ENCODE assay signal across 11 cellular contexts in the genomic region with DNA sequence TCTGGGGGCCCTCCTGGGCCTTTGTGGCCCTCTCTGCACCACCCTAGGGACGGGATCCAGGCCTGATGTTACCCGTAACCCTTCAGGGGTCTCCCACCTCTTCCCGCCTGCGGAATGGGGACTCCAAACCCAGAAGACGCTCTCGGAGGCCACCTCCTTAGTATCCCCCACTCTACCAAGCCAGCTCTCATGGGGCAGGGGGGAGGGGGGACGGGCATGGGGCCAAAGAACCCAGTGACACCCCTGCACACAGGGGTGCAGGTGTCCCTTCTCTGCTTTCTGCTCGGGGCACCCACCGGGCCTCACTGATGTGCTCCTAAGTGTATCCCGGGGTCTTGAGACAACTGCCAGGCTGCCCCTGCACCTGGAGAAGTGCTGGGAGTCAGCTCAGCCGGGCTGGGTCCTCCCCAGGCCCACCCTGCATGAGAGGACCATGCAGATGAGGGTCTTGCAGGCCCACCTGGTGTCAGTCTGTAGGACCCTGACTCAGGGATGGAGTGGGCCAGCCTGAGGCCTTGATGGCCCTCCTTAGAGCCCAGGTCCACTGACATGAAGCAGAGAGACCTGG.
DNase-seq lines count a peak whose midpoint lies in the region; TF ChIP-seq lines count a peak whose summit lies in the region.
"Had no signal": no experiment of that assay in that cellular context is flagged by ENCODE, and none has a peak within 500 bp of the region (broad histone marks: within the 10 kb centered on the region; RNA-seq: fewer than 3 reads in every experiment).

No MANE protein-coding gene starts in this region.

- H3K9ac ChIP-seq in H9 (ENCODE audit: extremely low read depth, insufficient read length, low read length) = no peak overlapping the region
- peak overlapping the region; percentile 76 for H3K9ac ChIP-seq in iPS-15b (ENCODE audit: low read depth, low read length)

- H3K14ac ChIP-seq in H9 (ENCODE audit: insufficient read depth, low read length) = peak overlapping the region; percentile 88; the same call in 1 of the 2 replicates

- H3K4me1 ChIP-seq in H9 (ENCODE audit: insufficient read depth, low read length) = no peaks in the 10 kb centered on the region
- peaks cover 0 to 8% (median 0%) of the 10 kb centered on the region in 4 donors for H3K4me1 ChIP-seq in Peyer's patch
- H3K4me1 ChIP-seq in iPS-15b (ENCODE audit: control insufficient read depth, insufficient read depth, low read length) = no peaks in the 10 kb centered on the region
- H3K4me1 ChIP-seq in prostate gland (replicated peaks) = peaks cover 4% of the 10 kb centered on the region
- H3K4me1 ChIP-seq: right atrium auricular region had no signal

- DNase-seq in H9 = no peak
- peak in 2 of 3 donors; percentile 38 to 40 for DNase-seq in Peyer's patch
- DNase-seq in prostate gland (ENCODE audit: low spot score) = no peak
- DNase-seq in stimulated activated CD4-positive, alpha-beta T cell treated with anti-CD3 and anti-CD28 coated beads, Interleukin-1b, Interleukin-23, amount 100 ng/mL, for 48 hours = no peak
- DNase-seq in SW480 (ENCODE audit: low spot score) = no peak
- no peak for DNase-seq in kidney tubule cell (ENCODE audit: low spot score)
- no peak for DNase-seq in NCI-H1092 treated with DMSO at 0.1 percent for 48 hours (lab: John Stamatoyannopoulos, UW)
- DNase-seq: activated CD4-positive, alpha-beta T cell treated with anti-CD3 and anti-CD28 coated beads for 1 hour had no signal

- no peak overlapping the region for H3K56ac ChIP-seq in H9 (ENCODE audit: insufficient read length, low read depth, low read length)

- no peak overlapping the region for H2AK5ac ChIP-seq in H9 (ENCODE audit: insufficient read length, low read length)

- no peak overlapping the region for H3K4ac ChIP-seq in H9 (ENCODE audit: low read depth, low read length)

- H4K91ac ChIP-seq in H9 (ENCODE audit: insufficient read length, low read depth, low read length) = no peak overlapping the region

- H2BK12ac ChIP-seq in H9 (ENCODE audit: insufficient read length, low read depth, low read length) = no peak overlapping the region

- H2AFZ ChIP-seq in H9 (ENCODE audit: low read length) = no peak overlapping the region

- H3K36me3 Mint-ChIP-seq in H9 (ENCODE audit: insufficient read depth in 1 of 3, low read depth in 3 of 3) = no peaks in the 10 kb centered on the region

- H3K4me2 ChIP-seq in H9 (ENCODE audit: insufficient read depth, insufficient read length, low read length) = peak overlapping the region; percentile 20

- no peak overlapping the region for H2BK120ac ChIP-seq in H9 (ENCODE audit: low read depth, low read length, poor library complexity, severe bottlenecking)

- TF ChIP-seq POLR2A in Peyer's patch (IDR thresholded peaks at IDR 0.05) = no peak
- TF ChIP-seq POLR2A in prostate gland (IDR thresholded peaks at IDR 0.05) = no peak

- no peak overlapping the region for H3K18ac ChIP-seq in H9 (ENCODE audit: insufficient read length, low read depth, low read length)

- H4K5ac ChIP-seq in H9 (ENCODE audit: insufficient read length, low read depth, low read length) = no peak overlapping the region

- H3K23me2 ChIP-seq in H9 (ENCODE audit: insufficient read length, low read depth, low read length, poor library complexity, severe bottlenecking) = peaks cover 8% of the 10 kb centered on the region

- H3K27ac ChIP-seq in H9 (ENCODE audit: insufficient read length, low read depth, low read length) = no peak overlapping the region
- no peak overlapping the region for H3K27ac ChIP-seq in Peyer's patch
- H3K27ac ChIP-seq in prostate gland = peak overlapping the region; percentile 57 to 64
- H3K27ac ChIP-seq: right atrium auricular region, thoracic aorta had no signal

- H3K27me3 Mint-ChIP-seq in H9 (ENCODE audit: low read depth) = peaks cover 34% of the 10 kb centered on the region

- H3K27me3 ChIP-seq in H9 (ENCODE audit: insufficient read depth, low read length) (no peaks in the 10 kb centered on the region), Peyer's patch (no peaks in the 10 kb centered on the region), iPS-15b (ENCODE audit: control insufficient read depth, insufficient read depth, low read length) (no peaks in the 10 kb centered on the region), prostate gland (replicated peaks; ENCODE audit: insufficient read depth) (no peaks in the 10 kb centered on the region)
- H3K27me3 ChIP-seq: right atrium auricular region had no signal

- peaks cover 11 to 21% of the 10 kb centered on the region in 2 experiments for H3K4me1 Mint-ChIP-seq in H9

- H3K27ac Mint-ChIP-seq in H9 = peak overlapping the region in 1 of 3 experiments; percentile 80; a peak in 1 of 7 replicates

- H3K23ac ChIP-seq in H9 (ENCODE audit: insufficient read length, low read depth, low read length) = no peak overlapping the region

- H3K36me3 ChIP-seq in Peyer's patch (no peaks in the 10 kb centered on the region), iPS-15b (ENCODE audit: control insufficient read depth, insufficient read depth, low read length) (no peaks in the 10 kb centered on the region), prostate gland (no peaks in the 10 kb centered on the region)
- H3K36me3 ChIP-seq: right atrium auricular region, thoracic aorta had no signal

- TF ChIP-seq CTCF in H9 (conservative IDR thresholded peaks at IDR 0.05) (no peak), Peyer's patch (IDR thresholded peaks at IDR 0.05) (no peak), prostate gland (IDR thresholded peaks at IDR 0.05) (no peak)

- peak overlapping the region; percentile 40 to 67 for H3K4me3 Mint-ChIP-seq in H9

- no peak overlapping the region for H2BK15ac ChIP-seq in H9 (ENCODE audit: low read depth, low read length)

- H3K79me2 ChIP-seq in H9 (ENCODE audit: insufficient read depth, low read length) = no peaks in the 10 kb centered on the region

- intact Hi-C loops in prostate gland (cut with DNase I) = loop anchor here (2.0 to 5.0 kb wide), 2 partner anchors 136 to 444 kb away; no protein-coding TSS in a partner anchor

- H2BK20ac ChIP-seq in H9 (ENCODE audit: low read depth, low read length, poor library complexity, severe bottlenecking) = no peak overlapping the region

- H3T11ph ChIP-seq in H9 (ENCODE audit: low read length) = no peak overlapping the region

- H2BK5ac ChIP-seq in H9 (ENCODE audit: insufficient read length, low read length) = no peak overlapping the region

- H3K9me3 ChIP-seq in H9 (ENCODE audit: control insufficient read depth, low read depth, low read length) (no peaks in the 10 kb centered on the region), Peyer's patch (no peaks in the 10 kb centered on the region), iPS-15b (ENCODE audit: control insufficient read depth, insufficient read depth, low read length) (no peaks in the 10 kb centered on the region), prostate gland (no peaks in the 10 kb centered on the region)
- H3K9me3 ChIP-seq: right atrium auricular region, thoracic aorta had no signal

- no peaks in the 10 kb centered on the region for H4K20me1 ChIP-seq in H9 (ENCODE audit: control insufficient read depth, insufficient read depth, insufficient read length)

- H4K8ac ChIP-seq in H9 (replicated peaks; ENCODE audit: insufficient read length, low read depth, low read length) = no peak overlapping the region

- WGBS in H9 (ENCODE audit: extremely low coverage, insufficient read length, low lambda C conversion rate) = no CpG with 5 or more reads among the region's 11 CpGs
- WGBS in prostate gland = 89% methylated on average over 11 of the region's 11 CpGs

- H3K79me1 ChIP-seq in H9 (ENCODE audit: insufficient read depth, low read depth, low read length, poor library complexity, severe bottlenecking) = no peaks in the 10 kb centered on the region

- no peaks in the 10 kb centered on the region for H3K9me3 Mint-ChIP-seq in H9

- H3K4me3 ChIP-seq in Peyer's patch (peak overlapping the region in 1 of 4 donors; percentile 48), iPS-15b (ENCODE audit: low read depth, low read length) (peak overlapping the region; percentile 22), prostate gland (no peak overlapping the region)
- H3K4me3 ChIP-seq: thoracic aorta had no signal

Comparison
In these comparisons a context has a peak if more than half of its experiments do, and no peak if none do; other contexts are left out.
1. DNase-seq: peak in Peyer's patch (2 of 3); none in H9 (single experiment), prostate gland (single experiment), stimulated activated CD4-positive, alpha-beta T cell treated with anti-CD3 and anti-CD28 coated beads, Interleukin-1b, Interleukin-23, amount 100 ng/mL, for 48 hours (single experiment), SW480 (single experiment), kidney tubule cell (single experiment) and NCI-H1092 treated with DMSO at 0.1 percent for 48 hours (single experiment).
2. H3K27ac ChIP-seq: peak in prostate gland (2 of 2); none in H9 (single experiment) and Peyer's patch (0 of 4).